27 cellular contexts compared by ENCODE assay signal in genomic region chr5:101721543-101721942, GRCh38.
"Had no signal": no experiment of that assay in that cellular context is flagged by ENCODE, and none has a peak within 500 bp of the region (broad histone marks: within the 10 kb centered on the region; RNA-seq: fewer than 3 reads in every experiment).

No MANE protein-coding gene starts in this region.

- H3K4me2 ChIP-seq: neural progenitor cell, smooth muscle cell had no signal

- H3K4me1 ChIP-seq: parathyroid adenoma, psoas muscle, spleen, stomach, thyroid gland, tibial nerve, upper lobe of left lung, vagina had no signal

- DNase-seq: naive thymus-derived CD4-positive, alpha-beta T cell; natural killer cell; occipital lobe; ovary; posterior cingulate gyrus; psoas muscle; right cardiac atrium; spleen; stimulated activated CD4-positive, alpha-beta T cell treated with anti-CD3 and anti-CD28 coated beads, Interleukin-12 subunit alpha, Interleukin-12 subunit beta, amount 100 ng/mL, for 4 hours; stimulated activated CD4-positive, alpha-beta T cell treated with anti-CD3 and anti-CD28 coated beads, Interleukin-1b, Interleukin-23, amount 100 ng/mL, for 48 hours; stimulated activated CD4-positive, alpha-beta T cell treated with anti-CD3 and anti-CD28 coated beads, Interleukin-4, amount 100 ng/mL, for 24 hours; stimulated activated naive B cell treated with anti-CD40 and anti-IgM and Interleukin-4, amounts not matched to agents 10 μg/mL and 1 μg/mL and 100 μg/mL, for 72 hours; stimulated activated naive CD4-positive, alpha-beta T cell treated with Interleukin-2 at 50 U/mL for 16 hours; stomach; thyroid gland; trophoblast cell; upper lobe of left lung had no signal

- H3K27me3 ChIP-seq: neural progenitor cell, ovary, spleen, stomach, thyroid gland, tibial nerve, upper lobe of left lung, vagina had no signal

- H3K4me3 ChIP-seq: neural progenitor cell, ovary, psoas muscle, skin epidermis, smooth muscle cell, spleen, stomach, thoracic aorta, thyroid gland, tibial nerve, upper lobe of left lung, vagina had no signal

- H3K79me2 ChIP-seq: parathyroid adenoma had no signal

- H3K27ac ChIP-seq: neural progenitor cell, ovary, parathyroid adenoma, psoas muscle, skin epidermis, spleen, stomach, thoracic aorta, thyroid gland, tibial nerve, upper lobe of left lung, vagina had no signal

- FAIRE-seq: urothelium cell line had no signal

- ATAC-seq: naive thymus-derived CD4-positive, alpha-beta T cell; natural killer cell; psoas muscle; right cardiac atrium; sciatic nerve; stimulated activated effector memory CD8-positive, alpha-beta T cell treated with anti-CD3 and anti-CD28 coated beads, Interleukin-12 subunit alpha, Interleukin-12 subunit beta, amount 100 ng/mL, for 72 hours; stimulated activated naive B cell treated with anti-CD40 and anti-IgM and Interleukin-4, amounts not matched to agents 10 μg/mL and 1 μg/mL and 100 μg/mL, for 72 hours had no signal

- H3K9me3 ChIP-seq: ovary, psoas muscle, spleen, thoracic aorta, thyroid gland, tibial nerve, upper lobe of left lung, vagina had no signal

- H3K9ac ChIP-seq: neural progenitor cell, parathyroid adenoma had no signal

- H2AFZ ChIP-seq: neural progenitor cell, parathyroid adenoma had no signal

- H3K36me3 ChIP-seq: neural progenitor cell, ovary, spleen, stomach, thoracic aorta, thyroid gland, tibial nerve, upper lobe of left lung, vagina had no signal
